ENCODE assay signal across 26 cellular contexts in genomic region chr5:128435861-128436260, GRCh38.
"Had no signal": no experiment of that assay in that cellular context is flagged by ENCODE, and none has a peak within 500 bp of the region (broad histone marks: within the 10 kb centered on the region; RNA-seq: fewer than 3 reads in every experiment).

No MANE protein-coding gene starts in this region.

- H3K4me1 Mint-ChIP-seq: naive thymus-derived CD4-positive, alpha-beta T cell; neural progenitor cell had no signal

- ATAC-seq: naive thymus-derived CD4-positive, alpha-beta T cell; sciatic nerve had no signal

- DNase-seq: dermis blood vessel endothelial cell; effector memory CD4-positive, alpha-beta T cell; foreskin melanocyte; glutamatergic neuron; heart right ventricle; hypothalamus; mesendoderm; midbrain; naive thymus-derived CD4-positive, alpha-beta T cell; stimulated activated CD4-positive, alpha-beta T cell treated with anti-CD3 and anti-CD28 coated beads, Interleukin-12 subunit alpha, Interleukin-12 subunit beta, amount 100 ng/mL, for 4 hours; stimulated activated CD4-positive, alpha-beta T cell treated with anti-CD3 and anti-CD28 coated beads, Interleukin-1b, Interleukin-23, amount 100 ng/mL, for 48 hours; stimulated activated CD4-positive, alpha-beta T cell treated with anti-CD3 and anti-CD28 coated beads, Interleukin-4, amount 100 ng/mL, for 1 hour; stimulated activated CD8-positive, alpha-beta memory T cell treated with anti-CD3 and anti-CD28 coated beads, Interleukin-4, amount 100 ng/mL, for 48 hours; stimulated activated naive CD4-positive, alpha-beta T cell treated with Interleukin-2 at 50 U/mL for 16 hours; stomach; thyroid gland had no signal

- H3K4me3 ChIP-seq: coronary artery, esophagus muscularis mucosa, heart right ventricle, lung, neural progenitor cell, smooth muscle cell, stomach, thyroid gland had no signal

- H3K36me3 Mint-ChIP-seq: naive thymus-derived CD4-positive, alpha-beta T cell; neural progenitor cell had no signal

- H3K4me2 ChIP-seq: neural progenitor cell, smooth muscle cell had no signal

- H3K27me3 ChIP-seq: esophagus muscularis mucosa, heart right ventricle, neural progenitor cell, stomach, thyroid gland had no signal

- H3K4me1 ChIP-seq: parathyroid adenoma, stomach, thyroid gland had no signal

- H3K27ac ChIP-seq: coronary artery, esophagus muscularis mucosa, heart right ventricle, neural progenitor cell, parathyroid adenoma, stomach, thyroid gland had no signal

- H2AFZ ChIP-seq: neural progenitor cell, parathyroid adenoma had no signal

- H3K79me2 ChIP-seq: parathyroid adenoma had no signal

- H3K27ac Mint-ChIP-seq: naive thymus-derived CD4-positive, alpha-beta T cell; nephron; neural progenitor cell; progenitor cell of endocrine pancreas had no signal

- FAIRE-seq: keratinocyte had no signal

- H3K4me3 Mint-ChIP-seq: naive thymus-derived CD4-positive, alpha-beta T cell; nephron; neural progenitor cell had no signal

- H3K27me3 Mint-ChIP-seq: progenitor cell of endocrine pancreas had no signal

- H3K9me3 ChIP-seq: esophagus muscularis mucosa, heart right ventricle, stomach, thyroid gland had no signal

- H3K9ac ChIP-seq: neural progenitor cell, parathyroid adenoma had no signal

- H3K9me3 Mint-ChIP-seq: nephron, neural progenitor cell had no signal

- H3K36me3 ChIP-seq: esophagus muscularis mucosa, heart right ventricle, neural progenitor cell, stomach, thyroid gland had no signal
